In the genomic region with DNA sequence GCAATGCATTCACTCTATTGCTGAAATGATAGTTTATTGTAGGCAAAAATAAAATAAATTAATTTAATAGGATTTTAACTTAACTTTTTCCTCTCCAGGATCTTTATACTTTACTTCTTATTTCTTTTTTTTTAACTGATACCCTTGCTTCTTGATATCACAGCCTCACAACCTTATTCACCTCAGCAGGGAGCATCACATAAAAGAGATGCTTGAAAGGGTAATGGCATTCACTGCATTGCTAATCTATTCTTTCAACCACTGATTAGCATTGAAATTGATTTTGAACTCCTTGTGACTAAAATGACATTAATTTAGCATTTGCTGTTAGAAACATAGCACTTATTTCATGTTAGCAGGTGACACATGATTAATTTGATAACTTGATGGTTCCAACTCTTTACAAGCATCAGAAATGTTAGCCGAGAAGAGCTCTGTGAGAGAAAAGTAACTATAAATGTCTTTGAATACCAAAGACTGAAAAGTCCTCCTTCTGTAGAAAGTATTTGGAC, we compare ENCODE assay signal across 1 cellular context.
TF ChIP-seq lines count a peak whose summit lies in the region.

No MANE protein-coding gene starts in this region.

TF ChIP-seq in WTC11, 78 proteins besides CTCF, POLR2A, EP300 and RAD21 (continued from another document):
- no peak for TF ChIP-seq FOXP4 (CRISPR knock-in tag; IDR thresholded peaks at IDR 0.05)
- TF ChIP-seq ZNF232 (CRISPR knock-in tag; IDR thresholded peaks at IDR 0.05) = no peak
- no peak for TF ChIP-seq ZNF219 (CRISPR knock-in tag; IDR thresholded peaks at IDR 0.05; ENCODE audit: borderline replicate concordance)
- TF ChIP-seq, protein P1, sequence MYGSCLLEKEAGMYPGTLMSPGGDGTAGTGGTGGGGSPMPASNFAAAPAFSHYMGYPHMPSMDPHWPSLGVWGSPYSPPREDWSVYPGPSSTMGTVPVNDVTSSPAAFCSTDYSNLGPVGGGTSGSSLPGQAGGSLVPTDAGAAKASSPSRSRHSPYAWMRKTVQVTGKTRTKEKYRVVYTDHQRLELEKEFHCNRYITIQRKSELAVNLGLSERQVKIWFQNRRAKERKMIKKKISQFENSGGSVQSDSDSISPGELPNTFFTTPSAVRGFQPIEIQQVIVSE (CRISPR knock-in tag; IDR thresholded peaks at IDR 0.05; ENCODE audit: borderline replicate concordance) = no peak
- TF ChIP-seq, protein P2, sequence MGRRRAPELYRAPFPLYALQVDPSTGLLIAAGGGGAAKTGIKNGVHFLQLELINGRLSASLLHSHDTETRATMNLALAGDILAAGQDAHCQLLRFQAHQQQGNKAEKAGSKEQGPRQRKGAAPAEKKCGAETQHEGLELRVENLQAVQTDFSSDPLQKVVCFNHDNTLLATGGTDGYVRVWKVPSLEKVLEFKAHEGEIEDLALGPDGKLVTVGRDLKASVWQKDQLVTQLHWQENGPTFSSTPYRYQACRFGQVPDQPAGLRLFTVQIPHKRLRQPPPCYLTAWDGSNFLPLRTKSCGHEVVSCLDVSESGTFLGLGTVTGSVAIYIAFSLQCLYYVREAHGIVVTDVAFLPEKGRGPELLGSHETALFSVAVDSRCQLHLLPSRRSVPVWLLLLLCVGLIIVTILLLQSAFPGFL (CRISPR knock-in tag; IDR thresholded peaks at IDR 0.05; ENCODE audit: borderline replicate concordance) = no peak
- TF ChIP-seq RELA (CRISPR knock-in tag; IDR thresholded peaks at IDR 0.05; ENCODE audit: borderline replicate concordance) = no peak
- no peak for TF ChIP-seq SOX15 (CRISPR knock-in tag; IDR thresholded peaks at IDR 0.05)
- TF ChIP-seq TCF7 (CRISPR knock-in tag; IDR thresholded peaks at IDR 0.05; ENCODE audit: low read depth) = no peak
